Comparison of ENCODE assay signal across 9 cellular contexts in genomic region chr20:51404297-51405060, GRCh38.
DNase-seq lines count a peak whose midpoint lies in the region; ATAC-seq and TF ChIP-seq lines count a peak whose summit lies in the region.
"Had no signal": no experiment of that assay in that cellular context is flagged by ENCODE, and none has a peak within 500 bp of the region (broad histone marks: within the 10 kb centered on the region; RNA-seq: fewer than 3 reads in every experiment).

No MANE protein-coding gene starts in this region.

- no TSS peak for BruUV-seq in Caco-2 (replicated peaks; lab: Mats Ljungman, UMichigan)

- H3K27ac ChIP-seq in CD8-positive, alpha-beta memory T cell (ENCODE audit: low read depth, low read length): peak overlapping the region; percentile 91
- H3K27ac ChIP-seq in MM.1S (ENCODE audit: low read length) (peak overlapping the region; percentile 75), mucosa of rectum (ENCODE audit: low read depth in 2 of 2, low read length in 2 of 2) (peak overlapping the region; percentile 43 to 76)
- H3K27ac ChIP-seq: cardiac muscle cell had no signal

- intact Hi-C loops in Caco-2 (cut with micrococcal nuclease; ENCODE audit: unreplicated experiment): no loop called here

- peaks cover 10% of the 10 kb centered on the region for H3K36me3 ChIP-seq in CD8-positive, alpha-beta memory T cell (ENCODE audit: insufficient read depth, low read length)
- H3K36me3 ChIP-seq in MM.1S (replicated peaks; ENCODE audit: insufficient read depth, low read length) (0 out of 2 replicates have a peak, but pooled peaks cover 3% of the 10 kb centered on the region), mucosa of rectum (ENCODE audit: control insufficient read depth in 2 of 2, insufficient read depth in 2 of 2, low read length in 2 of 2) (peaks cover 9 to 17% of the 10 kb centered on the region in 2 donors), Caco-2 (ENCODE audit: control insufficient read depth, insufficient read depth, low read length) (peaks cover 3% of the 10 kb centered on the region)

- H3K9me2 ChIP-seq in MM.1S (replicated peaks; ENCODE audit: insufficient read depth, low read length): no peaks in the 10 kb centered on the region

- POLR2A ChIA-PET in CD8-positive, alpha-beta memory T cell (lab: Charles Lee): interaction anchor here (0.7 to 2.2 kb wide), 11 partner anchors 8 to 101 kb away, joined by 3 to 17 read pairs (median 5); no protein-coding TSS in a partner anchor
- POLR2A ChIA-PET in Caco-2 (lab: Charles Lee): no interaction called here

- H3K4me3 ChIP-seq in CD8-positive, alpha-beta memory T cell (ENCODE audit: low read length): no peak overlapping the region
- H3K4me3 ChIP-seq in MM.1S (ENCODE audit: low read length): no peak overlapping the region
- H3K4me3 ChIP-seq in mucosa of rectum (ENCODE audit: low read length in 2 of 2): no peak overlapping the region
- no peak overlapping the region for H3K4me3 ChIP-seq in Caco-2 (ENCODE audit: low read depth, low read length)
- H3K4me3 ChIP-seq: cardiac muscle cell had no signal

- H3K4me2 ChIP-seq in MM.1S (ENCODE audit: low read depth, low read length): 0 out of 2 replicates have a peak overlapping the region, but pooled peaks have one; percentile 14

- H3K27me3 ChIP-seq in CD8-positive, alpha-beta memory T cell (ENCODE audit: insufficient read depth, low read length, poor library complexity, severe bottlenecking): no peaks in the 10 kb centered on the region
- H3K27me3 ChIP-seq in MM.1S (replicated peaks; ENCODE audit: insufficient read depth, low read length) (no peaks in the 10 kb centered on the region), mucosa of rectum (ENCODE audit: control insufficient read depth in 2 of 2, insufficient read depth in 2 of 2, low read length in 2 of 2) (no peaks in the 10 kb centered on the region), Caco-2 (replicated peaks; ENCODE audit: control insufficient read depth, insufficient read depth, low read length) (no peaks in the 10 kb centered on the region)
- H3K27me3 ChIP-seq: cardiac muscle cell had no signal

- peak overlapping the region; percentile 99 to 100 (median 100) for H3K27ac Mint-ChIP-seq in CD8-positive, alpha-beta memory T cell
- H3K27ac Mint-ChIP-seq in activated T-cell treated with anti-CD3 and anti-CD28 coated beads, Interleukin-2, amount 50 U/mL, for 24 hours: peak overlapping the region; percentile 99
- H3K27ac Mint-ChIP-seq in Caco-2 (ENCODE audit: unreplicated experiment): no peak overlapping the region

- 0 out of 2 replicates have a peak overlapping the region, but pooled peaks have one; percentile 18 for H3K9ac ChIP-seq in MM.1S (ENCODE audit: low read length)
- H3K9ac ChIP-seq in mucosa of rectum (ENCODE audit: low read depth in 1 of 2, low read length in 2 of 2): no peak overlapping the region

- ATAC-seq in GM21529 (IDR thresholded peaks at IDR 0.05; ENCODE audit: unreplicated experiment): peak; percentile 73
- no peak for ATAC-seq in SK-N-SH treated with all-trans-retinoic acid at 6 μM for 48 hours

- H3K4me1 Mint-ChIP-seq in CD8-positive, alpha-beta memory T cell: peaks cover 92 to 98% (median 97%) of the 10 kb centered on the region in 3 donors
- peaks cover 94% of the 10 kb centered on the region for H3K4me1 Mint-ChIP-seq in activated T-cell treated with anti-CD3 and anti-CD28 coated beads, Interleukin-2, amount 50 U/mL, for 24 hours (ENCODE audit: low read depth)
- no peaks in the 10 kb centered on the region for H3K4me1 Mint-ChIP-seq in Caco-2 (ENCODE audit: low read depth, unreplicated experiment)

- H3K79me2 ChIP-seq in MM.1S (ENCODE audit: low read length): peaks cover 15% of the 10 kb centered on the region

- peaks cover 37% of the 10 kb centered on the region for H3F3A ChIP-seq in MM.1S (ENCODE audit: insufficient read depth, low read length)

- H3K4me3 Mint-ChIP-seq in CD8-positive, alpha-beta memory T cell: peak overlapping the region; percentile 2 to 86 (median 79)
- H3K4me3 Mint-ChIP-seq in activated T-cell treated with anti-CD3 and anti-CD28 coated beads, Interleukin-2, amount 50 U/mL, for 24 hours: peak overlapping the region; percentile 46
- no peak overlapping the region for H3K4me3 Mint-ChIP-seq in Caco-2 (ENCODE audit: unreplicated experiment)

- H4K20me1 ChIP-seq in MM.1S (ENCODE audit: insufficient read depth, low read length): no peaks in the 10 kb centered on the region

- H3K36me3 Mint-ChIP-seq in CD8-positive, alpha-beta memory T cell: peaks cover 25 to 76% (median 28%) of the 10 kb centered on the region in 3 donors
- H3K36me3 Mint-ChIP-seq in activated T-cell treated with anti-CD3 and anti-CD28 coated beads, Interleukin-2, amount 50 U/mL, for 24 hours (ENCODE audit: low read depth): peaks cover 98% of the 10 kb centered on the region
- H3K36me3 Mint-ChIP-seq in Caco-2 (ENCODE audit: insufficient read depth, unreplicated experiment): peaks cover 19% of the 10 kb centered on the region

- no peaks in the 10 kb centered on the region for H3K9me3 ChIP-seq in CD8-positive, alpha-beta memory T cell (ENCODE audit: low read length)
- H3K9me3 ChIP-seq in MM.1S (replicated peaks; ENCODE audit: insufficient read depth, low read length): no peaks in the 10 kb centered on the region
- H3K9me3 ChIP-seq in mucosa of rectum (ENCODE audit: control insufficient read depth in 2 of 2, low read length in 2 of 2): no peaks in the 10 kb centered on the region
- H3K9me3 ChIP-seq in Caco-2: no peaks in the 10 kb centered on the region

- TF ChIP-seq CTCF in MM.1S (IDR thresholded peaks at IDR 0.05; ENCODE audit: low read length): no peak
- TF ChIP-seq CTCF in Caco-2 (IDR thresholded peaks at IDR 0.05; ENCODE audit: insufficient read depth in 1 of 2, low read depth in 1 of 2, low read length in 1 of 2, severe bottlenecking in 1 of 2, unreplicated experiment in 1 of 2): no peak

- no peak overlapping the region for H2AFZ ChIP-seq in MM.1S (ENCODE audit: low read length)

- CTCF ChIA-PET in CD8-positive, alpha-beta memory T cell (lab: Charles Lee): interaction anchor here (0.5 to 5.9 kb wide), 10 partner anchors 9 to 190 kb away, joined by 3 to 32 read pairs (median 6); partner anchors contain the start of gene NFATC2
- CTCF ChIA-PET in Caco-2 (lab: Charles Lee): interaction anchor here (0.5 to 1.7 kb wide), 2 partner anchors 190 to 656 kb away, joined by 3 read pairs; no protein-coding TSS in a partner anchor

- DNase-seq in CD8-positive, alpha-beta memory T cell: peak; percentile 44 to 97 (median 86)
- DNase-seq in MM.1S (peak; percentile 74), DMS 273 (lab: John Stamatoyannopoulos, UW; ENCODE audit: unreplicated experiment) (no peak), Caco-2 (no peak)
- DNase-seq in activated T-cell treated with anti-CD3 and anti-CD28 coated beads, Interleukin-2, amount 50 U/mL, for 24 hours: peak; percentile 83

- H3K27me3 Mint-ChIP-seq in CD8-positive, alpha-beta memory T cell: no peaks in the 10 kb centered on the region
- no peaks in the 10 kb centered on the region for H3K27me3 Mint-ChIP-seq in activated T-cell treated with anti-CD3 and anti-CD28 coated beads, Interleukin-2, amount 50 U/mL, for 24 hours
- H3K27me3 Mint-ChIP-seq in Caco-2 (ENCODE audit: insufficient read depth, unreplicated experiment): no peaks in the 10 kb centered on the region

- peaks cover 90% of the 10 kb centered on the region for H3K4me1 ChIP-seq in CD8-positive, alpha-beta memory T cell (ENCODE audit: insufficient read depth, low read length)
- H3K4me1 ChIP-seq in MM.1S (ENCODE audit: low read length): peaks cover 60% of the 10 kb centered on the region
- H3K4me1 ChIP-seq in mucosa of rectum (ENCODE audit: control insufficient read depth in 2 of 2, insufficient read depth in 2 of 2, low read length in 2 of 2): peaks cover 0 to 22% of the 10 kb centered on the region in 2 donors
- H3K4me1 ChIP-seq in Caco-2: no peaks in the 10 kb centered on the region

- no peaks in the 10 kb centered on the region for H3K9me3 Mint-ChIP-seq in CD8-positive, alpha-beta memory T cell
- peaks cover 5% of the 10 kb centered on the region for H3K9me3 Mint-ChIP-seq in activated T-cell treated with anti-CD3 and anti-CD28 coated beads, Interleukin-2, amount 50 U/mL, for 24 hours
- H3K9me3 Mint-ChIP-seq in Caco-2 (ENCODE audit: unreplicated experiment): no peaks in the 10 kb centered on the region

TF ChIP-seq in SK-N-SH treated with all-trans-retinoic acid at 6 μM for 48 hours, 23 proteins besides CTCF, POLR2A, EP300 and RAD21:
- TF ChIP-seq ZFP30 (CRISPR knock-in tag; IDR thresholded peaks at IDR 0.05) (no peak), TCF4 (CRISPR knock-in tag; IDR thresholded peaks at IDR 0.05; ENCODE audit: borderline replicate concordance) (no peak), BACH2 (CRISPR knock-in tag; IDR thresholded peaks at IDR 0.05; ENCODE audit: borderline replicate concordance) (no peak), CREB5 (CRISPR knock-in tag; IDR thresholded peaks at IDR 0.05; ENCODE audit: low read depth) (no peak)
- TF ChIP-seq, protein P1, sequence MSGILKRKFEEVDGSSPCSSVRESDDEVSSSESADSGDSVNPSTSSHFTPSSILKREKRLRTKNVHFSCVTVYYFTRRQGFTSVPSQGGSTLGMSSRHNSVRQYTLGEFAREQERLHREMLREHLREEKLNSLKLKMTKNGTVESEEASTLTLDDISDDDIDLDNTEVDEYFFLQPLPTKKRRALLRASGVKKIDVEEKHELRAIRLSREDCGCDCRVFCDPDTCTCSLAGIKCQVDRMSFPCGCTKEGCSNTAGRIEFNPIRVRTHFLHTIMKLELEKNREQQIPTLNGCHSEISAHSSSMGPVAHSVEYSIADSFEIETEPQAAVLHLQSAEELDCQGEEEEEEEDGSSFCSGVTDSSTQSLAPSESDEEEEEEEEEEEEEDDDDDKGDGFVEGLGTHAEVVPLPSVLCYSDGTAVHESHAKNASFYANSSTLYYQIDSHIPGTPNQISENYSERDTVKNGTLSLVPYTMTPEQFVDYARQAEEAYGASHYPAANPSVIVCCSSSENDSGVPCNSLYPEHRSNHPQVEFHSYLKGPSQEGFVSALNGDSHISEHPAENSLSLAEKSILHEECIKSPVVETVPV (CRISPR knock-in tag; IDR thresholded peaks at IDR 0.05): no peak
TF ChIP-seq in SK-N-SH treated with all-trans-retinoic acid at 6 μM for 48 hours: peak in this region for 0.

Comparison
In these comparisons a context has a peak if more than half of its experiments do, and no peak if none do; other contexts are left out.
1. DNase-seq: peak in CD8-positive, alpha-beta memory T cell (5 of 5), MM.1S (single experiment) and activated T-cell treated with anti-CD3 and anti-CD28 coated beads, Interleukin-2, amount 50 U/mL, for 24 hours (single experiment); none in DMS 273 (single experiment) and Caco-2 (0 of 2).
2. Peak in every context shown above with its lines, with median percentiles within 50 percentile points of each other: H3K27ac ChIP-seq.